In the genomic region with DNA sequence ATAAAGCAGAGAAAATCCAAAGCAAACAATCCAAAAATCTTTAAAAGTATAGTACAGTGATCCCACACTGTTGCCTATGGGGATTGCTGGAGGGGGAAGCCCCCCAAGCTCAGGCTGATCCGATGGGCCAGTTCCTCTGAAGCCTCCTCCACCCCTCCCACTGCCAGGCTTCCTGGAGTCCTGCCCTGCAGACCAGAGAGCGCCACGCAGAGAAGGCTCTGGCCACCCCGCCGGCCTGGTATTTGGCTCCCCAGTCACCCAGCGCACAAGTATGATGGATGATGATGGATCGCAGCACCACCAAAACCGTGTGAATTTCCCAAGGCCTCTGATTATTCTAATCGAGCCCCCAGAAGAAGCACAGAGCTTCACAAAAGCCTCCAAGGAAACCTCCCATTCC, we compare ENCODE assay signal across 18 cellular contexts.
"Had no signal": no experiment of that assay in that cellular context is flagged by ENCODE, and none has a peak within 500 bp of the region (broad histone marks: within the 10 kb centered on the region; RNA-seq: fewer than 3 reads in every experiment).

No MANE protein-coding gene starts in this region.

- H3K4me3 ChIP-seq: lung, psoas muscle, stomach had no signal

- H3K27me3 ChIP-seq: stomach had no signal

- H3K27ac Mint-ChIP-seq: activated CD8-positive, alpha-beta T cell treated with anti-CD3 and anti-CD28 coated beads for 36 hours; activated naive CD8-positive, alpha-beta T cell treated with anti-CD3 and anti-CD28 coated beads for 36 hours; activated T-cell treated with anti-CD3 and anti-CD28 coated beads, Interleukin-2, amount 50 U/mL, for 72 hours; naive thymus-derived CD4-positive, alpha-beta T cell had no signal

- H3K4me3 Mint-ChIP-seq: activated CD8-positive, alpha-beta T cell treated with anti-CD3 and anti-CD28 coated beads for 36 hours; activated naive CD8-positive, alpha-beta T cell treated with anti-CD3 and anti-CD28 coated beads for 36 hours; activated T-cell treated with anti-CD3 and anti-CD28 coated beads, Interleukin-2, amount 50 U/mL, for 72 hours; naive thymus-derived CD4-positive, alpha-beta T cell had no signal

- H3K36me3 Mint-ChIP-seq: activated naive CD8-positive, alpha-beta T cell treated with anti-CD3 and anti-CD28 coated beads for 36 hours; naive thymus-derived CD4-positive, alpha-beta T cell had no signal

- ATAC-seq: activated CD8-positive, alpha-beta T cell treated with anti-CD3 and anti-CD28 coated beads for 36 hours; activated T-cell treated with anti-CD3 and anti-CD28 coated beads, Interleukin-2, amount 50 U/mL, for 72 hours; naive thymus-derived CD4-positive, alpha-beta T cell; psoas muscle had no signal

- DNase-seq: activated CD4-positive, CD25-positive, alpha-beta regulatory T cell treated with anti-CD3 and anti-CD28 coated beads, Interleukin-2, amount 50 U/mL, for 72 hours; activated CD8-positive, alpha-beta memory T cell treated with anti-CD3 and anti-CD28 coated beads, Interleukin-2, amount 50 U/mL, for 4 hours; activated CD8-positive, alpha-beta T cell treated with anti-CD3 and anti-CD28 coated beads for 36 hours; activated gamma-delta T cell treated with Interleukin-2 at 50 U/mL for 16 hours; activated naive CD8-positive, alpha-beta T cell treated with anti-CD3 and anti-CD28 coated beads for 36 hours; activated T-cell treated with anti-CD3 and anti-CD28 coated beads, Interleukin-2, amount 50 U/mL, for 72 hours; anterior cingulate cortex; caudate nucleus; cortex of kidney; hippocampal formation; left cardiac atrium; naive thymus-derived CD4-positive, alpha-beta T cell; nucleus accumbens; psoas muscle; stimulated activated CD4-positive, alpha-beta T cell treated with anti-CD3 and anti-CD28 coated beads, Interleukin-4, amount 100 ng/mL, for 24 hours; stomach; T-helper 2 cell had no signal

- H3K4me1 ChIP-seq: psoas muscle had no signal

- H3K9me3 Mint-ChIP-seq: activated CD8-positive, alpha-beta T cell treated with anti-CD3 and anti-CD28 coated beads for 36 hours; activated naive CD8-positive, alpha-beta T cell treated with anti-CD3 and anti-CD28 coated beads for 36 hours; activated T-cell treated with anti-CD3 and anti-CD28 coated beads, Interleukin-2, amount 50 U/mL, for 72 hours had no signal

- H3K9me3 ChIP-seq: psoas muscle, stomach had no signal

- H3K27ac ChIP-seq: psoas muscle, stomach had no signal

- H3K36me3 ChIP-seq: stomach had no signal

- H3K4me1 Mint-ChIP-seq: activated naive CD8-positive, alpha-beta T cell treated with anti-CD3 and anti-CD28 coated beads for 36 hours; naive thymus-derived CD4-positive, alpha-beta T cell had no signal
